ENCODE assay signal across 1 cellular context in genomic region chr10:5561704-5562645, GRCh38.
TF ChIP-seq lines count a peak whose summit lies in the region.

No MANE protein-coding gene starts in this region.

TF ChIP-seq in IMR-90, 13 proteins besides CTCF, POLR2A, EP300 and RAD21:
- TF ChIP-seq MXI1 (IDR thresholded peaks at IDR 0.05; ENCODE audit: borderline replicate concordance, low read depth, low read length) (no peak), MAZ (IDR thresholded peaks at IDR 0.05; ENCODE audit: borderline replicate concordance, low read depth, low read length) (no peak), BHLHE40 (IDR thresholded peaks at IDR 0.05; ENCODE audit: low read depth, low read length) (no peak), CHD1 (IDR thresholded peaks at IDR 0.05; ENCODE audit: low read depth, low read length) (no peak), RCOR1 (IDR thresholded peaks at IDR 0.05; ENCODE audit: insufficient replicate concordance, low read length) (no peak), FOS (IDR thresholded peaks at IDR 0.05; ENCODE audit: low read depth, low read length) (no peak), CEBPB (IDR thresholded peaks at IDR 0.05; ENCODE audit: low read depth, low read length) (no peak), NFE2L2 (IDR thresholded peaks at IDR 0.05; ENCODE audit: low read depth, low read length) (no peak), SMC3 (IDR thresholded peaks at IDR 0.05; ENCODE audit: low read depth, low read length) (no peak), RFX5 (IDR thresholded peaks at IDR 0.05; ENCODE audit: low read depth, low read length) (no peak), MAFK (IDR thresholded peaks at IDR 0.05; ENCODE audit: low read depth, low read length) (no peak)
- TF ChIP-seq, protein P1, sequence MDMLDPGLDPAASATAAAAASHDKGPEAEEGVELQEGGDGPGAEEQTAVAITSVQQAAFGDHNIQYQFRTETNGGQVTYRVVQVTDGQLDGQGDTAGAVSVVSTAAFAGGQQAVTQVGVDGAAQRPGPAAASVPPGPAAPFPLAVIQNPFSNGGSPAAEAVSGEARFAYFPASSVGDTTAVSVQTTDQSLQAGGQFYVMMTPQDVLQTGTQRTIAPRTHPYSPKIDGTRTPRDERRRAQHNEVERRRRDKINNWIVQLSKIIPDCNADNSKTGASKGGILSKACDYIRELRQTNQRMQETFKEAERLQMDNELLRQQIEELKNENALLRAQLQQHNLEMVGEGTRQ (IDR thresholded peaks at IDR 0.05; ENCODE audit: low read depth, low read length): no peak
- TF ChIP-seq, protein P2, sequence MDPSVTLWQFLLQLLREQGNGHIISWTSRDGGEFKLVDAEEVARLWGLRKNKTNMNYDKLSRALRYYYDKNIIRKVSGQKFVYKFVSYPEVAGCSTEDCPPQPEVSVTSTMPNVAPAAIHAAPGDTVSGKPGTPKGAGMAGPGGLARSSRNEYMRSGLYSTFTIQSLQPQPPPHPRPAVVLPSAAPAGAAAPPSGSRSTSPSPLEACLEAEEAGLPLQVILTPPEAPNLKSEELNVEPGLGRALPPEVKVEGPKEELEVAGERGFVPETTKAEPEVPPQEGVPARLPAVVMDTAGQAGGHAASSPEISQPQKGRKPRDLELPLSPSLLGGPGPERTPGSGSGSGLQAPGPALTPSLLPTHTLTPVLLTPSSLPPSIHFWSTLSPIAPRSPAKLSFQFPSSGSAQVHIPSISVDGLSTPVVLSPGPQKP (IDR thresholded peaks at IDR 0.05; ENCODE audit: borderline replicate concordance, low read depth, low read length): no peak
